17 cellular contexts compared by ENCODE assay signal in the genomic region with DNA sequence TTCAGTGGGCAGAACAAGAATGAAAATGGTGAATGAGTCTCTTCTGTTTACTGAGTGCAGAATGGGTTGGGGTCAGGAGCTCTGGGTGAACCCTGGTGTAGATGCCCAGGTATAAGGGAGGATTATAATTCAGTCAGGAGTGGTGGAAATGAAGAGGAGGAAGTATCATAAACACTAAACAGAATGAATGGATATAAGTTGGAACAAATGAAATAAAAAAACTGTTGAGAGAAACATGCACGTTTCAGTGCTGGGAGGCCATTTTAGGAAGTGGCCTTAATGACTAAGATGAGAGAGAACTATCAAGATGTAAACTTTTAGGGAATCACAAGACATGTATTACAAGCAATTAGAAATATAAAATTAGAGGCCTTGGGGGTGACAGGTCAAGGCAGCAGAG. TPM values are rescaled to one million over a fixed set of nuclear protein-coding genes. Genes with fewer than 3 reads are reported as not detected.
DNase-seq lines count a peak whose midpoint lies in the region; ATAC-seq and TF ChIP-seq lines count a peak whose summit lies in the region.
"Had no signal": no experiment of that assay in that cellular context is flagged by ENCODE, and none has a peak within 500 bp of the region (broad histone marks: within the 10 kb centered on the region; RNA-seq: fewer than 3 reads in every experiment).

No MANE protein-coding gene starts in this region.

- H3K79me2 ChIP-seq in ACC112 (ENCODE audit: control insufficient read depth, insufficient read depth, low read length, unreplicated experiment) (peaks cover 9% of the 10 kb centered on the region), GM23248 (ENCODE audit: insufficient read depth) (no peaks in the 10 kb centered on the region)

- H3K9me3 Mint-ChIP-seq in activated naive CD8-positive, alpha-beta T cell treated with anti-CD3 and anti-CD28 coated beads for 36 hours: no peaks in the 10 kb centered on the region
- H3K9me3 Mint-ChIP-seq in natural killer cell: no peaks in the 10 kb centered on the region
- H3K9me3 Mint-ChIP-seq: H9, mesothelial cell of epicardium had no signal

- H3K36me3 ChIP-seq in ACC112 (ENCODE audit: insufficient read depth, low read length) (no peaks in the 10 kb centered on the region), GM23248 (ENCODE audit: low read depth) (no peaks in the 10 kb centered on the region), SJCRH30 (no peaks in the 10 kb centered on the region)
- H3K36me3 ChIP-seq: BLaER1 had no signal

- ATAC-seq in natural killer cell: no peak
- ATAC-seq in HG02610 (IDR thresholded peaks at IDR 0.05; ENCODE audit: unreplicated experiment): no peak
- no peak for ATAC-seq in HG02884 (IDR thresholded peaks at IDR 0.05; ENCODE audit: unreplicated experiment)
- ATAC-seq: psoas muscle had no signal

- H3K27me3 ChIP-seq in ACC112 (ENCODE audit: insufficient read depth, low read length) (no peaks in the 10 kb centered on the region), GM23248 (replicated peaks; ENCODE audit: insufficient read depth) (no peaks in the 10 kb centered on the region), SJCRH30 (no peaks in the 10 kb centered on the region)
- H3K27me3 ChIP-seq: BLaER1 had no signal

- H3K27me3 Mint-ChIP-seq in activated naive CD8-positive, alpha-beta T cell treated with anti-CD3 and anti-CD28 coated beads for 36 hours: no peaks in the 10 kb centered on the region
- no peaks in the 10 kb centered on the region for H3K27me3 Mint-ChIP-seq in natural killer cell (ENCODE audit: low read depth in 2 of 2)

- WGBS in GM23248 (ENCODE audit: low coverage in 1 of 2, low lambda C conversion rate in 2 of 2, missing lambda C conversion rate in 2 of 2), 2 experiments: 41 to 54% methylated on average over 1 of the region's 1 CpG

- no peak for TF ChIP-seq CTCF in natural killer cell (IDR thresholded peaks at IDR 0.05)

- H3K4me2 ChIP-seq in GM23248 (ENCODE audit: unreplicated experiment): no peak overlapping the region
- H3K4me2 ChIP-seq: BLaER1 had no signal

- H3K9me3 ChIP-seq in GM23248 (ENCODE audit: low read depth) (no peaks in the 10 kb centered on the region), SJCRH30 (replicated peaks) (no peaks in the 10 kb centered on the region)
- H3K9me3 ChIP-seq: BLaER1, psoas muscle had no signal

- H3K9me2 ChIP-seq in GM23248 (ENCODE audit: insufficient read depth): no peaks in the 10 kb centered on the region

- peak overlapping the region; percentile 54 for H3K27ac Mint-ChIP-seq in activated naive CD8-positive, alpha-beta T cell treated with anti-CD3 and anti-CD28 coated beads for 36 hours
- H3K27ac Mint-ChIP-seq in natural killer cell: peak overlapping the region; percentile 22 to 41
- H3K27ac Mint-ChIP-seq: mesothelial cell of epicardium had no signal

- DNase-seq in GM23248 (no peak), natural killer cell (no peak), NCI-H2081 treated with DMSO at 0.1 percent for 48 hours (lab: John Stamatoyannopoulos, UW) (no peak), SJCRH30 (no peak)
- DNase-seq in activated naive CD8-positive, alpha-beta T cell treated with anti-CD3 and anti-CD28 coated beads for 36 hours: no peak
- DNase-seq: activated CD8-positive, alpha-beta memory T cell treated with anti-CD3 and anti-CD28 coated beads, Interleukin-2, amount 50 U/mL, for 4 hours; H9; NCI-H2171 treated with DMSO at 0.1 percent for 48 hours; psoas muscle; stimulated activated CD4-positive, alpha-beta T cell treated with anti-CD3 and anti-CD28 coated beads, Interleukin-4, amount 100 ng/mL, for 1 hour; stimulated activated naive CD4-positive, alpha-beta T cell had no signal

- H2AFZ ChIP-seq in ACC112 (ENCODE audit: low read length, unreplicated experiment): peak overlapping the region; percentile 79
- peak overlapping the region; percentile 62 for H2AFZ ChIP-seq in GM23248

- H3K4me3 ChIP-seq in ACC112 (ENCODE audit: low read depth, low read length) (no peak overlapping the region), GM23248 (no peak overlapping the region), SJCRH30 (no peak overlapping the region)
- H3K4me3 ChIP-seq: BLaER1, psoas muscle had no signal

- H3K4me1 ChIP-seq in ACC112 (ENCODE audit: control insufficient read depth, insufficient read depth, low read length, unreplicated experiment): peaks cover 60% of the 10 kb centered on the region
- H3K4me1 ChIP-seq in GM23248 (ENCODE audit: insufficient read depth): peaks cover 50% of the 10 kb centered on the region
- peaks cover 14% of the 10 kb centered on the region for H3K4me1 ChIP-seq in SJCRH30
- H3K4me1 ChIP-seq: psoas muscle had no signal

- in situ Hi-C loops in GM23248 (cut with MboI): no loop called here

- peak overlapping the region; percentile 82 for H3K27ac ChIP-seq in ACC112 (ENCODE audit: low read depth, low read length)
- peak overlapping the region; percentile 45 for H3K27ac ChIP-seq in GM23248
- no peak overlapping the region for H3K27ac ChIP-seq in SJCRH30
- H3K27ac ChIP-seq: BLaER1, psoas muscle had no signal

- H3K36me3 Mint-ChIP-seq in activated naive CD8-positive, alpha-beta T cell treated with anti-CD3 and anti-CD28 coated beads for 36 hours: peaks cover 21% of the 10 kb centered on the region
- H3K36me3 Mint-ChIP-seq in natural killer cell: no peaks in the 10 kb centered on the region
- H3K36me3 Mint-ChIP-seq: mesothelial cell of epicardium had no signal

- intact Hi-C loops in natural killer cell (cut with micrococcal nuclease): no loop called here

- no peaks in the 10 kb centered on the region for H4K20me1 ChIP-seq in GM23248 (ENCODE audit: insufficient read depth)
- H4K20me1 ChIP-seq: BLaER1 had no signal

- no peak overlapping the region for H3K9ac ChIP-seq in GM23248
- H3K9ac ChIP-seq: BLaER1 had no signal

- H3K4me1 Mint-ChIP-seq in activated naive CD8-positive, alpha-beta T cell treated with anti-CD3 and anti-CD28 coated beads for 36 hours: peaks cover 19% of the 10 kb centered on the region
- peaks cover 18 to 22% of the 10 kb centered on the region in 2 donors for H3K4me1 Mint-ChIP-seq in natural killer cell

- peaks cover 39% of the 10 kb centered on the region for H3F3A ChIP-seq in GM23248 (ENCODE audit: insufficient read depth)

- H3K4me3 Mint-ChIP-seq in activated naive CD8-positive, alpha-beta T cell treated with anti-CD3 and anti-CD28 coated beads for 36 hours: no peak overlapping the region
- no peak overlapping the region for H3K4me3 Mint-ChIP-seq in natural killer cell
- H3K4me3 Mint-ChIP-seq: H9, mesothelial cell of epicardium had no signal

RNA-seq across cellular contexts. Expression of gene LEKR1, which starts 32.8 kb away (rescaled TPM):
- total RNA-seq in GM23248 (2014; rRNA removed; shearing (Covaris generic)): 0.32 TPM in 1 of 2 replicates, not detected in the other
- 0.43 and 1.3 TPM in 2 replicates for polyA plus RNA-seq in GM23248 (2016; fragmentation: Nextera tagmentation; extraction: Ambion mirVana)
- total RNA-seq in activated naive CD8-positive, alpha-beta T cell treated with anti-CD3 and anti-CD28 coated beads for 36 hours: 1 to 10 TPM in 1 of 2 experiments, under 1 TPM in 1; 0.74 to 2.4 TPM
- total RNA-seq in natural killer cell: 1 to 10 TPM; 1.1 to 1.7 (median 1.2) TPM
- total RNA-seq in SJCRH30 (2014; rRNA removed; shearing (Covaris generic)): 0.61 and 0.91 TPM in 2 replicates
- total RNA-seq: G401, H9 had no signal
